Comparison of ENCODE assay signal across 11 cellular contexts in the genomic region with DNA sequence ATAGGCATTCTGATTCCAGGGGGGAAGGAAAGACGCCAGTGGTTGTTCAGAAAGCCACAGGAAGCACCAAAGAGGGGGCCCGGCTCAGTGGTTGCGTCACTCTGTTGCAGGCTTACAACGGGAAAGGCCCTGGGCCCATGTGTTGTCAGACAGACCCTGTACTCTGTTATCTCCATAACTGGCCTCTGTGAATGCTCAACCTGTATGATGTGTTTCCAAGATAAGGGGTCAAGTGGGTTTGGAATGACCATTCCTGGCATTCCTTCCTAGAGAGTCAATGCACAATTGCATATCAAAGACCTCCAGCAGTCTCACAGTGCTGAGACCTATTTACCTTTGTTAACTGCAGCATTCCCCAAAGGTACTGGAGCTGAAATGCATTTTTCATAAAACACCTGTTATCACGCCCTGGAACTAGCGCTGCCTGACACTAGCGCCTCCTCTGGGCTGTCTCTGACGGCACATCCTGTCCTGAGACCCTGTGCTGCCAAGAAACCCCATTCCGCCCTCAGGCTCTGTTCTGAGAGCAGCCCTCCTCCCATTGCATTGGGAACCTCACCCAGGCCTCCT. TPM values are rescaled to one million over a fixed set of nuclear protein-coding genes. Genes with fewer than 3 reads are reported as not detected.
DNase-seq lines count a peak whose midpoint lies in the region; ATAC-seq and TF ChIP-seq lines count a peak whose summit lies in the region.
"Had no signal": no experiment of that assay in that cellular context is flagged by ENCODE, and none has a peak within 500 bp of the region (broad histone marks: within the 10 kb centered on the region; RNA-seq: fewer than 3 reads in every experiment).

No MANE protein-coding gene starts in this region.

- H3K27me3 ChIP-seq in Loucy (ENCODE audit: insufficient read depth, low read length, poor library complexity, severe bottlenecking), result no peaks in the 10 kb centered on the region
- peaks cover 0 to 5% (median 0%) of the 10 kb centered on the region in 3 experiments for H3K27me3 ChIP-seq in neuronal stem cell (ENCODE audit: control insufficient read depth in 3 of 3, insufficient read depth in 3 of 3, low read depth in 1 of 3, low read length in 3 of 3)
- H3K27me3 ChIP-seq: vagina had no signal

- no peak overlapping the region for H3K4ac ChIP-seq in neuronal stem cell (ENCODE audit: low read length)

- H4K20me1 ChIP-seq in Loucy (ENCODE audit: insufficient read depth, low read length, poor library complexity, severe bottlenecking), result no peaks in the 10 kb centered on the region

- H3K36me3 ChIP-seq in Loucy (ENCODE audit: insufficient read depth, low read length) (no peaks in the 10 kb centered on the region), neuronal stem cell (replicated peaks in 1 of 2; ENCODE audit: control insufficient read depth in 2 of 2, insufficient read depth in 2 of 2, low read length in 2 of 2) (no peaks in the 10 kb centered on the region)
- H3K36me3 ChIP-seq: vagina had no signal

- no peak overlapping the region for H2BK15ac ChIP-seq in neuronal stem cell (ENCODE audit: low read length)

- H4K8ac ChIP-seq in neuronal stem cell (ENCODE audit: low read depth, low read length), result no peak overlapping the region

- no peaks in the 10 kb centered on the region for H3K9me3 ChIP-seq in Loucy (ENCODE audit: insufficient read depth, low read depth, low read length)
- H3K9me3 ChIP-seq in neuronal stem cell (replicated peaks in 1 of 2; ENCODE audit: control insufficient read depth in 2 of 2, insufficient read depth in 1 of 2, low read depth in 1 of 2, low read length in 2 of 2), result no peaks in the 10 kb centered on the region
- H3K9me3 ChIP-seq: vagina had no signal

- intact Hi-C loops in cardiac septum (cut with DNase I), result no loop called here

- no peaks in the 10 kb centered on the region for H3K9me2 ChIP-seq in Loucy (replicated peaks; ENCODE audit: low read depth, low read length)

- DNase-seq in EH (ENCODE audit: low read depth) (peak; percentile 39), coronary artery (ENCODE audit: low spot score) (peak; percentile 70), neuronal stem cell (ENCODE audit: low spot score) (no peak), cerebellar cortex (ENCODE audit: low spot score) (no peak), GOT3 (lab: John Stamatoyannopoulos, UW) (no peak), cardiac septum (ENCODE audit: low spot score) (no peak)
- DNase-seq: NCI-H1092 had no signal

- H3K79me1 ChIP-seq in neuronal stem cell (ENCODE audit: low read depth, low read length), result no peaks in the 10 kb centered on the region

- H3K79me2 ChIP-seq in Loucy (ENCODE audit: insufficient read depth, low read length), result no peaks in the 10 kb centered on the region

- peak; percentile 46; the same call in 1 of the 2 replicates for TF ChIP-seq CTCF in Loucy (conservative IDR thresholded peaks at IDR 0.05; ENCODE audit: low read length)
- TF ChIP-seq CTCF in coronary artery (IDR thresholded peaks at IDR 0.05), result no peak

- H3K23ac ChIP-seq in neuronal stem cell (ENCODE audit: low read depth, low read length, poor library complexity), result no peak overlapping the region

- H3K18ac ChIP-seq in neuronal stem cell (ENCODE audit: low read length), result peak overlapping the region; percentile 35

- peaks cover 48% of the 10 kb centered on the region for H3K4me1 ChIP-seq in Loucy (ENCODE audit: insufficient read depth, low read length, poor library complexity, severe bottlenecking)
- peaks cover 5 to 20% of the 10 kb centered on the region in 2 donors for H3K4me1 ChIP-seq in neuronal stem cell (ENCODE audit: control insufficient read depth in 2 of 2, insufficient read depth in 1 of 2, low read depth in 1 of 2, low read length in 2 of 2)

- H3K14ac ChIP-seq in neuronal stem cell (ENCODE audit: low read length), result no peak overlapping the region

- peak overlapping the region; percentile 8 for H4K91ac ChIP-seq in neuronal stem cell (ENCODE audit: low read depth, low read length, poor library complexity)

- no peak overlapping the region for H2BK120ac ChIP-seq in neuronal stem cell (ENCODE audit: low read depth, low read length)

- no peak overlapping the region for H3K4me2 ChIP-seq in Loucy (ENCODE audit: low read depth, low read length, poor library complexity, severe bottlenecking)
- H3K4me2 ChIP-seq in neuronal stem cell (ENCODE audit: insufficient read depth, low read length, poor library complexity, severe bottlenecking), result no peak overlapping the region

- H2BK12ac ChIP-seq in neuronal stem cell (ENCODE audit: low read length), result no peak overlapping the region

- peak overlapping the region; percentile 46 to 55 for H3K27ac ChIP-seq in coronary artery
- no peak overlapping the region for H3K27ac ChIP-seq in neuronal stem cell (replicated peaks; ENCODE audit: low read length)

- H3F3A ChIP-seq in Loucy (ENCODE audit: low read depth), result no peaks in the 10 kb centered on the region; the same call in 1 of the 2 replicates

- H3K4me3 ChIP-seq in Loucy (ENCODE audit: low read length, poor library complexity, severe bottlenecking) (no peak overlapping the region), coronary artery (no peak overlapping the region), neuronal stem cell (ENCODE audit: low read length in 2 of 2) (no peak overlapping the region)
- H3K4me3 ChIP-seq: vagina had no signal

- no peak overlapping the region for H2BK5ac ChIP-seq in neuronal stem cell (ENCODE audit: low read length)

- no peak for ATAC-seq in HG02610 (IDR thresholded peaks at IDR 0.05; ENCODE audit: unreplicated experiment)

- no peak overlapping the region for H3K9ac ChIP-seq in Loucy (ENCODE audit: low read depth, low read length, poor library complexity, severe bottlenecking)
- no peak overlapping the region for H3K9ac ChIP-seq in neuronal stem cell (ENCODE audit: low read depth, low read length, poor library complexity)

- H2AFZ ChIP-seq in Loucy (ENCODE audit: low read length) (no peak overlapping the region), neuronal stem cell (ENCODE audit: low read length) (no peak overlapping the region)

- H2AK5ac ChIP-seq in neuronal stem cell (ENCODE audit: low read depth, low read length), result no peak overlapping the region

- WGBS in neuronal stem cell (ENCODE audit: extremely low coverage in 2 of 2, insufficient read length in 2 of 2, insufficient replicate concordance in 1 of 2), 2 donors, result no CpG with 5 or more reads among the region's 9 CpGs

RNA-seq across cellular contexts. Expression of gene LRRFIP1, which starts 13.2 kb away (rescaled TPM):
- 30.3 TPM for polyA plus RNA-seq in neuronal stem cell (2013, experiment 1 of 2)
- 33.9 TPM for polyA plus RNA-seq in neuronal stem cell (2013, experiment 2 of 2)
- total RNA-seq in cardiac septum, result 157 TPM

RNA-seq across cellular contexts. Expression of gene RAB17, which starts 23.7 kb away (rescaled TPM):
- 0.15 TPM for polyA plus RNA-seq in neuronal stem cell (2013, experiment 1 of 2)
- not detected for polyA plus RNA-seq in neuronal stem cell (2013, experiment 2 of 2)
- total RNA-seq in cardiac septum, result 3.5 TPM
- total RNA-seq: vagina had no signal

RNA-seq across cellular contexts. Expression of gene PRLH, which starts 47.9 kb away (rescaled TPM):
- polyA plus RNA-seq in neuronal stem cell (2013, experiment 1 of 2), result not detected
- not detected for polyA plus RNA-seq in neuronal stem cell (2013, experiment 2 of 2)
- total RNA-seq in cardiac septum, result not detected
- total RNA-seq: vagina had no signal
- polyA plus RNA-seq: adipose tissue had no signal

Comparison
In these comparisons a context has a peak if more than half of its experiments do, and no peak if none do; other contexts are left out.
1. DNase-seq: peak in EH (single experiment) and coronary artery (single experiment); none in neuronal stem cell (single experiment), cerebellar cortex (single experiment), GOT3 (single experiment) and cardiac septum (single experiment).